Comparison of ENCODE assay signal across 8 cellular contexts in genomic region chr22:45240810-45241631, GRCh38. TPM values are rescaled to one million over a fixed set of nuclear protein-coding genes. Genes with fewer than 3 reads are reported as not detected.
A peak's percentile ranks its signal among the peaks of the same experiment; 100 is the strongest.
DNase-seq lines count a peak whose midpoint lies in the region; ATAC-seq lines count a peak whose summit lies in the region.

Gene KIAA0930, minus strand, starts transcription at chr22:45240894. Its CDS starts 191 bp downstream, at chr22:45240703.

- H3K4me1 ChIP-seq in mesodermal cell (ENCODE audit: control insufficient read depth, insufficient read depth, low read length, poor library complexity, severe bottlenecking), result peaks cover 13% of the 10 kb centered on the region

- ATAC-seq in HG02571 (IDR thresholded peaks at IDR 0.05; ENCODE audit: unreplicated experiment) (peak; percentile 39), HG03565 (IDR thresholded peaks at IDR 0.05; ENCODE audit: unreplicated experiment) (no peak)

- no peak within 1 kb of the TSS for H3K27ac ChIP-seq in mesodermal cell (ENCODE audit: low read depth, low read length, severe bottlenecking)

- in situ Hi-C loops in endometrial microvascular endothelial cells (cut with HindIII; ENCODE audit: inconsistent ontology term, low pct_unique_long_range_greater_than_20kb, low sequenced_read_pairs), result no loop called here

- peak within 1 kb of the TSS; percentile 68 for H3K4me3 ChIP-seq in mesodermal cell (ENCODE audit: extremely low read depth, insufficient read depth, low read length, poor library complexity, severe bottlenecking)

- WGBS in mesodermal cell (ENCODE audit: insufficient coverage in 2 of 2), 2 experiments, result 4 to 5% methylated on average over 21 to 24 of the region's 66 CpGs

- DNase-seq in D341Med (ENCODE audit: low spot score) (peak; percentile 99), NOMO-1 treated with dmso at 0.1 percent for 144 hours (lab: John Stamatoyannopoulos, UW; ENCODE audit: unreplicated experiment) (peak; percentile 88)
- peak; percentile 77 for DNase-seq in activated CD8-positive, alpha-beta memory T cell treated with anti-CD3 and anti-CD28 coated beads, Interleukin-2, amount 50 U/mL, for 4 hours
- DNase-seq in stimulated activated CD8-positive, alpha-beta memory T cell treated with anti-CD3 and anti-CD28 coated beads, Interleukin-15, amount 100 ng/mL, for 1 hour (ENCODE audit: low read depth), result peak; percentile 67

- H3K9me3 ChIP-seq in mesodermal cell (ENCODE audit: control insufficient read depth, low read length), result no peaks in the 10 kb centered on the region

- peaks cover 5% of the 10 kb centered on the region for H3K36me3 ChIP-seq in mesodermal cell (ENCODE audit: control insufficient read depth, insufficient read depth, low read length)

RNA-seq across cellular contexts. Expression of gene KIAA0930, which starts in this region (rescaled TPM):
- 37.9 TPM for total RNA-seq in endometrial microvascular endothelial cells (ENCODE audit: inconsistent ontology term)
- polyA plus RNA-seq in mesodermal cell (2013, experiment 1 of 2), result 37.5 TPM
- polyA plus RNA-seq in mesodermal cell (2013, experiment 2 of 2), result 33.2 TPM
